ENCODE assay signal across 1 cellular context in the genomic region with DNA sequence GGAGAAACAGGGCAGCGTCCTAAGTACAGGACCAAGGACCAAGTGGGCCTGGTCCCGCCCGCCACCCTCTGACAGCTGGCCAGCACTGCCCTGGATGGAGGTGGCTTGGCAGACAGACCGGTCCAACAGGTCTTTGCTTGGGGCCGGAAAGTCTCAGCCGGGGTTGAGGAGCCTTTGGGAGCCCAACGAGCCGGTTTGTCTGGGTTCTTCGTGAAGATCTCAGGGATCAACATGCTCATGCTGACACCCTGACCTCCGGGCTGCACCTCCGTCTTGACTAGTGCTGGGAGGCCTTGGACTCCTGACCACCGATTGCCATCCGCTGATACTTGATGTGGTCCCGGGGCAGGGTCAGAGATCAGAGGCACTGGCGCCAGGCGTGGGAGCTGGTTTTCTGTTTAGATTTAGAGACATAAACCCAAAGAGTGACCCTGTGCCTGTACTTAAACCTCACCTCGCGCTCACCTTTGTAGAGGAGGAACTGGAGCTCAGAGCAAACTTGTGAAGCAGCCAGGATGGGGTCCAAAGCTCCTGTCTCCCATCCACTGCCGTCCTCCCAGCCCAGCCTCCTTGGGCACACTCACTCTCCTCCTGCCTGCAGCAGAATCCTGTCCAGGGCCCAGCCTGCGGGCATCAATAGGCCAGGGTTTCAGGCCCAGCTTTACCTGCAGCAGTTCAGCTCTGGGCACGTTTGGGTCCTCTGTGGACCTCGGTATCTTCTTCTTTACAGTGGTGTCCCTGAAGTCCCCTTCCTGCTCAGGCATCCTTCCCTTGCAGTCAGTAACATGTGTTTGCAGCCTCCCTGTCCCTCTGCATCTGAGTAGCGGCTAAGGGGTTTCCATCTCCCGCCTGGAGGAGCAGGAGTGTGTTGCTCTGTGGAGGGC.
TF ChIP-seq lines count a peak whose summit lies in the region.

No MANE protein-coding gene starts in this region.

TF ChIP-seq in SK-N-SH treated with all-trans-retinoic acid at 6 μM for 48 hours, 23 proteins besides CTCF, POLR2A, EP300 and RAD21 (continued from another document):
- TF ChIP-seq, protein P1, sequence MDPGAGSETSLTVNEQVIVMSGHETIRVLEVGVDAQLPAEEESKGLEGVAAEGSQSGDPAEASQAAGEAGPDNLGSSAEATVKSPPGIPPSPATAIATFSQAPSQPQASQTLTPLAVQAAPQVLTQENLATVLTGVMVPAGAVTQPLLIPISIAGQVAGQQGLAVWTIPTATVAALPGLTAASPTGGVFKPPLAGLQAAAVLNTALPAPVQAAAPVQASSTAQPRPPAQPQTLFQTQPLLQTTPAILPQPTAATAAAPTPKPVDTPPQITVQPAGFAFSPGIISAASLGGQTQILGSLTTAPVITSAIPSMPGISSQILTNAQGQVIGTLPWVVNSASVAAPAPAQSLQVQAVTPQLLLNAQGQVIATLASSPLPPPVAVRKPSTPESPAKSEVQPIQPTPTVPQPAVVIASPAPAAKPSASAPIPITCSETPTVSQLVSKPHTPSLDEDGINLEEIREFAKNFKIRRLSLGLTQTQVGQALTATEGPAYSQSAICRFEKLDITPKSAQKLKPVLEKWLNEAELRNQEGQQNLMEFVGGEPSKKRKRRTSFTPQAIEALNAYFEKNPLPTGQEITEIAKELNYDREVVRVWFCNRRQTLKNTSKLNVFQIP (CRISPR knock-in tag; IDR thresholded peaks at IDR 0.05; ENCODE audit: borderline replicate concordance, low read depth), result no peak
- TF ChIP-seq ZFP3 (CRISPR knock-in tag; IDR thresholded peaks at IDR 0.05) (no peak), ISL1 (CRISPR knock-in tag; IDR thresholded peaks at IDR 0.05) (no peak), ZC3H10 (CRISPR knock-in tag; IDR thresholded peaks at IDR 0.05) (no peak)
